Comparison of ENCODE assay signal across 10 cellular contexts in genomic region chr2:148817210-148817708, GRCh38. TPM values are rescaled to one million over a fixed set of nuclear protein-coding genes. Genes with fewer than 3 reads are reported as not detected.
DNase-seq lines count a peak whose midpoint lies in the region; ATAC-seq and TF ChIP-seq lines count a peak whose summit lies in the region.
"Had no signal": no experiment of that assay in that cellular context is flagged by ENCODE, and none has a peak within 500 bp of the region (broad histone marks: within the 10 kb centered on the region; RNA-seq: fewer than 3 reads in every experiment).

No MANE protein-coding gene starts in this region.

- H3K9me3 ChIP-seq in iPS-20b (ENCODE audit: insufficient read depth, low read depth, low read length) (no peaks in the 10 kb centered on the region), tibial artery (no peaks in the 10 kb centered on the region)
- H3K9me3 ChIP-seq: Caco-2 had no signal

- no peaks in the 10 kb centered on the region for H3K9me3 Mint-ChIP-seq in activated naive CD4-positive, alpha-beta T cell treated with anti-CD3 and anti-CD28 coated beads for 36 hours
- H3K9me3 Mint-ChIP-seq in activated T-helper 17 cell treated with anti-CD3 and anti-CD28 coated beads, Interleukin-2, amount 50 U/mL, for 72 hours = no peaks in the 10 kb centered on the region

- H3K4me1 ChIP-seq in iPS-20b (ENCODE audit: insufficient read depth, low read length) = peaks cover 31% of the 10 kb centered on the region
- peaks cover 0 to 37% (median 11%) of the 10 kb centered on the region in 4 donors for H3K4me1 ChIP-seq in tibial artery
- H3K4me1 ChIP-seq: Caco-2 had no signal

- TF ChIP-seq CTCF in tibial artery (IDR thresholded peaks at IDR 0.05) = no peak

- H3K9ac ChIP-seq in iPS-20b (ENCODE audit: low read depth, low read length) = no peak overlapping the region

- H3K4me3 ChIP-seq in iPS-20b (ENCODE audit: low read length) (peak overlapping the region; percentile 10; the same call in 1 of the 2 replicates), tibial artery (peak overlapping the region in 1 of 2 donors; percentile 32)

- no peaks in the 10 kb centered on the region for H3K36me3 Mint-ChIP-seq in activated naive CD4-positive, alpha-beta T cell treated with anti-CD3 and anti-CD28 coated beads for 36 hours (ENCODE audit: low read depth)
- H3K36me3 Mint-ChIP-seq in activated T-helper 17 cell treated with anti-CD3 and anti-CD28 coated beads, Interleukin-2, amount 50 U/mL, for 72 hours (ENCODE audit: low read depth) = no peaks in the 10 kb centered on the region

- H3K27ac Mint-ChIP-seq in activated naive CD4-positive, alpha-beta T cell treated with anti-CD3 and anti-CD28 coated beads for 36 hours = no peak overlapping the region
- no peak overlapping the region for H3K27ac Mint-ChIP-seq in activated T-helper 17 cell treated with anti-CD3 and anti-CD28 coated beads, Interleukin-2, amount 50 U/mL, for 72 hours

- H3K27ac ChIP-seq in iPS-20b (ENCODE audit: low read length) (no peak overlapping the region), tibial artery (peak overlapping the region; percentile 3 to 57)

- intact Hi-C loops in activated naive CD4-positive, alpha-beta T cell treated with anti-CD3 and anti-CD28 coated beads for 36 hours (cut with micrococcal nuclease) = no loop called here
- intact Hi-C loops in tibial artery (cut with DNase I; ENCODE audit: low total_unique reads) = no loop called here

- H3K27me3 ChIP-seq in iPS-20b (ENCODE audit: insufficient read depth, low read length) = no peaks in the 10 kb centered on the region
- no peaks in the 10 kb centered on the region for H3K27me3 ChIP-seq in tibial artery

- peak overlapping the region; percentile 27 for H3K4me3 Mint-ChIP-seq in activated naive CD4-positive, alpha-beta T cell treated with anti-CD3 and anti-CD28 coated beads for 36 hours
- H3K4me3 Mint-ChIP-seq in activated T-helper 17 cell treated with anti-CD3 and anti-CD28 coated beads, Interleukin-2, amount 50 U/mL, for 72 hours = peak overlapping the region; percentile 41

- CTCF ChIA-PET in activated naive CD4-positive, alpha-beta T cell treated with anti-CD3 and anti-CD28 coated beads for 36 hours (lab: Charles Lee) = no interaction called here

- peaks cover 9% of the 10 kb centered on the region for H3K27me3 Mint-ChIP-seq in activated naive CD4-positive, alpha-beta T cell treated with anti-CD3 and anti-CD28 coated beads for 36 hours (ENCODE audit: low read depth)
- H3K27me3 Mint-ChIP-seq in activated T-helper 17 cell treated with anti-CD3 and anti-CD28 coated beads, Interleukin-2, amount 50 U/mL, for 72 hours = peaks cover 17% of the 10 kb centered on the region

- H3K36me3 ChIP-seq in iPS-20b (ENCODE audit: insufficient read depth, low read depth, low read length) (no peaks in the 10 kb centered on the region), tibial artery (no peaks in the 10 kb centered on the region)

- ATAC-seq in activated T-helper 17 cell treated with anti-CD3 and anti-CD28 coated beads, Interleukin-2, amount 50 U/mL, for 72 hours (replicated peaks) = no peak
- ATAC-seq in GM21515 (IDR thresholded peaks at IDR 0.05; ENCODE audit: unreplicated experiment) = no peak

- DNase-seq in activated naive CD4-positive, alpha-beta T cell treated with anti-CD3 and anti-CD28 coated beads for 36 hours = peak; percentile 16
- DNase-seq in activated naive CD4-positive, alpha-beta T cell treated with Interleukin-2 at 50 U/mL for 16 hours = no peak
- DNase-seq in tibial artery (peak in 1 of 2 donors; percentile 70), DMS53 (lab: John Stamatoyannopoulos, UW) (no peak)
- no peak for DNase-seq in stimulated activated naive CD4-positive, alpha-beta T cell (lab: John Stamatoyannopoulos, UW)
- DNase-seq: Caco-2, NCI-H2081 had no signal

- no peaks in the 10 kb centered on the region for H3K4me1 Mint-ChIP-seq in activated naive CD4-positive, alpha-beta T cell treated with anti-CD3 and anti-CD28 coated beads for 36 hours (ENCODE audit: low read depth)
- H3K4me1 Mint-ChIP-seq in activated T-helper 17 cell treated with anti-CD3 and anti-CD28 coated beads, Interleukin-2, amount 50 U/mL, for 72 hours = peaks cover 13% of the 10 kb centered on the region

RNA-seq across cellular contexts. Expression of gene KIF5C, which starts 57.8 kb away (rescaled TPM):
- 10 to 100 TPM; 18.6 to 24.5 TPM for total RNA-seq in activated naive CD4-positive, alpha-beta T cell treated with anti-CD3 and anti-CD28 coated beads for 36 hours
- 10 to 100 TPM; 33.1 to 43.8 TPM for total RNA-seq in activated T-helper 17 cell treated with anti-CD3 and anti-CD28 coated beads, Interleukin-2, amount 50 U/mL, for 72 hours
